ENCODE assay signal across 16 cellular contexts in genomic region chr3:98968347-98968746, GRCh38.
A peak's percentile ranks its signal among the peaks of the same experiment; 100 is the strongest.
DNase-seq lines count a peak whose midpoint lies in the region; ATAC-seq, FAIRE-seq and TF ChIP-seq lines count a peak whose summit lies in the region.
"Had no signal": no experiment of that assay in that cellular context is flagged by ENCODE, and none has a peak within 500 bp of the region (broad histone marks: within the 10 kb centered on the region; RNA-seq: fewer than 3 reads in every experiment).

No MANE protein-coding gene starts in this region.

- H3K9me3 Mint-ChIP-seq in astrocyte (ENCODE audit: unreplicated experiment): peaks cover 2% of the 10 kb centered on the region
- H3K9me3 Mint-ChIP-seq in HFFc6: 0 out of 2 replicates have a peak, but pooled peaks cover 4% of the 10 kb centered on the region

- H3K27me3 ChIP-seq in ACC112 (ENCODE audit: insufficient read depth, low read length): no peaks in the 10 kb centered on the region
- H3K27me3 ChIP-seq in PC-3 (ENCODE audit: low read length): no peaks in the 10 kb centered on the region
- no peaks in the 10 kb centered on the region for H3K27me3 ChIP-seq in astrocyte (ENCODE audit: insufficient read depth, low read length)
- no peaks in the 10 kb centered on the region for H3K27me3 ChIP-seq in kidney epithelial cell (ENCODE audit: control insufficient read depth, insufficient read depth, low read length)
- no peaks in the 10 kb centered on the region for H3K27me3 ChIP-seq in thyroid gland
- H3K27me3 ChIP-seq: BLaER1 had no signal

- H3K4me1 Mint-ChIP-seq in astrocyte (ENCODE audit: low read depth, unreplicated experiment): peaks cover 48% of the 10 kb centered on the region
- H3K4me1 Mint-ChIP-seq in HFFc6 (ENCODE audit: low read depth): peaks cover 68% of the 10 kb centered on the region
- H3K4me1 Mint-ChIP-seq: CD4-positive, CD25-positive, alpha-beta regulatory T cell had no signal

- H3K79me2 ChIP-seq in ACC112 (ENCODE audit: control insufficient read depth, insufficient read depth, low read length, unreplicated experiment) (peaks cover 33% of the 10 kb centered on the region), PC-3 (ENCODE audit: low read length) (peaks cover 80% of the 10 kb centered on the region), astrocyte (ENCODE audit: insufficient read depth, low read length) (peaks cover 53% of the 10 kb centered on the region)

- CTCF ChIA-PET in PC-3 (lab: Charles Lee): no interaction called here

- H3K4me3 ChIP-seq in ACC112 (ENCODE audit: low read depth, low read length) (peak overlapping the region; percentile 48), PC-3 (ENCODE audit: low read length) (no peak overlapping the region), astrocyte (ENCODE audit: insufficient read depth, low read depth, low read length) (no peak overlapping the region), kidney epithelial cell (ENCODE audit: low read depth, low read length) (peak overlapping the region; percentile 36), thyroid gland (replicated peaks in 1 of 3) (no peak overlapping the region)
- H3K4me3 ChIP-seq: BLaER1, GM12878, HAP-1 had no signal

- ATAC-seq in PC-3: no peak
- ATAC-seq: GM12878, HepG2 had no signal

- peak overlapping the region; percentile 73 for H3K27ac ChIP-seq in ACC112 (ENCODE audit: low read depth, low read length)
- H3K27ac ChIP-seq in PC-3 (ENCODE audit: low read length): peak overlapping the region; percentile 98
- peak overlapping the region; percentile 72 for H3K27ac ChIP-seq in astrocyte (ENCODE audit: low read depth, low read length)
- H3K27ac ChIP-seq in thyroid gland: no peak overlapping the region
- H3K27ac ChIP-seq: BLaER1 had no signal

- H4K20me1 ChIP-seq in PC-3 (ENCODE audit: low read length) (no peaks in the 10 kb centered on the region), astrocyte (ENCODE audit: insufficient read depth, low read length) (no peaks in the 10 kb centered on the region)
- H4K20me1 ChIP-seq: BLaER1 had no signal

- intact Hi-C loops in PC-3 (cut with micrococcal nuclease) (no loop called here), thyroid gland (cut with DNase I) (no loop called here)

- TF ChIP-seq CTCF in PC-3 (conservative IDR thresholded peaks at IDR 0.05; ENCODE audit: low read depth, low read length): no peak
- TF ChIP-seq CTCF in astrocyte (IDR thresholded peaks at IDR 0.05; ENCODE audit: insufficient read depth, low read depth, low read length): no peak
- TF ChIP-seq CTCF in kidney epithelial cell (IDR thresholded peaks at IDR 0.05; ENCODE audit: insufficient read depth, low read length, poor library complexity, severe bottlenecking): no peak
- no peak for TF ChIP-seq CTCF in HFFc6 (IDR thresholded peaks at IDR 0.05)
- TF ChIP-seq CTCF in thyroid gland (IDR thresholded peaks at IDR 0.05): no peak

- no peak for TF ChIP-seq POLR2A in thyroid gland (IDR thresholded peaks at IDR 0.05)

- H3F3A ChIP-seq in PC-3 (ENCODE audit: low read length, unreplicated experiment): peaks cover 9% of the 10 kb centered on the region

- H3K9me3 ChIP-seq in PC-3 (ENCODE audit: low read length): no peaks in the 10 kb centered on the region
- no peaks in the 10 kb centered on the region for H3K9me3 ChIP-seq in astrocyte (ENCODE audit: insufficient read depth, low read depth, low read length)
- no peaks in the 10 kb centered on the region for H3K9me3 ChIP-seq in thyroid gland
- H3K9me3 ChIP-seq: BLaER1, HAP-1 had no signal

- H3K36me3 ChIP-seq in ACC112 (ENCODE audit: insufficient read depth, low read length): no peaks in the 10 kb centered on the region
- 0 out of 2 replicates have a peak, but pooled peaks cover 3% of the 10 kb centered on the region for H3K36me3 ChIP-seq in PC-3 (ENCODE audit: low read depth, low read length)
- no peaks in the 10 kb centered on the region for H3K36me3 ChIP-seq in astrocyte (ENCODE audit: insufficient read depth, low read length)
- H3K36me3 ChIP-seq in kidney epithelial cell (ENCODE audit: control insufficient read depth, insufficient read depth, low read length): no peaks in the 10 kb centered on the region
- no peaks in the 10 kb centered on the region for H3K36me3 ChIP-seq in thyroid gland
- H3K36me3 ChIP-seq: BLaER1, HAP-1 had no signal

- H3K4me2 ChIP-seq in PC-3 (ENCODE audit: low read length) (peak overlapping the region; percentile 14), astrocyte (ENCODE audit: low read length) (no peak overlapping the region)
- H3K4me2 ChIP-seq: BLaER1 had no signal

- FAIRE-seq in astrocyte (lab: Jason Lieb, UNC): peak; percentile 23
- FAIRE-seq: GM12878, GM18507, H1, HepG2, HTR-8/SVneo had no signal

- H3K4me1 ChIP-seq in ACC112 (ENCODE audit: control insufficient read depth, insufficient read depth, low read length, unreplicated experiment) (peaks cover 78% of the 10 kb centered on the region), PC-3 (ENCODE audit: insufficient read depth, low read length) (peaks cover 81% of the 10 kb centered on the region), astrocyte (ENCODE audit: insufficient read depth, low read length) (peaks cover 58% of the 10 kb centered on the region), thyroid gland (no peaks in the 10 kb centered on the region)
- H3K4me1 ChIP-seq: BLaER1, HAP-1 had no signal

- BruUV-seq in PC-3 (replicated peaks; lab: Mats Ljungman, UMichigan): no TSS peak

- DNase-seq in PC-3: no peak
- no peak for DNase-seq in astrocyte (ENCODE audit: low read depth)
- no peak for DNase-seq in kidney epithelial cell (ENCODE audit: low read depth)
- no peak for DNase-seq in HFFc6
- DNase-seq in NCI-H1417 treated with DMSO at 0.1 percent for 48 hours (lab: John Stamatoyannopoulos, UW): no peak
- no peak for DNase-seq in CD1c-positive myeloid dendritic cell (ENCODE audit: extremely low spot score)
- no peak for DNase-seq in thyroid gland
- DNase-seq: CD4-positive, CD25-positive, alpha-beta regulatory T cell had no signal

- H3K9ac ChIP-seq in PC-3 (ENCODE audit: low read length): no peak overlapping the region
- H3K9ac ChIP-seq in astrocyte (ENCODE audit: low read length): no peak overlapping the region
- H3K9ac ChIP-seq: BLaER1 had no signal

- no peaks in the 10 kb centered on the region for H3K9me2 ChIP-seq in PC-3 (replicated peaks; ENCODE audit: low read length)

- no peaks in the 10 kb centered on the region for H3K27me3 Mint-ChIP-seq in astrocyte (ENCODE audit: low read depth, unreplicated experiment)
- peaks cover 4% of the 10 kb centered on the region for H3K27me3 Mint-ChIP-seq in HFFc6 (ENCODE audit: insufficient read depth)
- H3K27me3 Mint-ChIP-seq: CD4-positive, CD25-positive, alpha-beta regulatory T cell had no signal

- no peak overlapping the region for H3K27ac Mint-ChIP-seq in astrocyte (ENCODE audit: unreplicated experiment)
- no peak overlapping the region for H3K27ac Mint-ChIP-seq in HFFc6
- H3K27ac Mint-ChIP-seq: CD4-positive, CD25-positive, alpha-beta regulatory T cell had no signal

- no peak overlapping the region for H3K4me3 Mint-ChIP-seq in astrocyte (ENCODE audit: unreplicated experiment)
- no peak overlapping the region for H3K4me3 Mint-ChIP-seq in HFFc6
- H3K4me3 Mint-ChIP-seq: CD4-positive, CD25-positive, alpha-beta regulatory T cell had no signal

- H2AFZ ChIP-seq in ACC112 (ENCODE audit: low read length, unreplicated experiment) (peak overlapping the region; percentile 39), PC-3 (ENCODE audit: low read length) (no peak overlapping the region), astrocyte (ENCODE audit: low read depth, low read length) (no peak overlapping the region)

- H3K36me3 Mint-ChIP-seq in astrocyte (ENCODE audit: low read depth, unreplicated experiment) (no peaks in the 10 kb centered on the region), HFFc6 (ENCODE audit: low read depth) (peaks cover 24% of the 10 kb centered on the region)
- H3K36me3 Mint-ChIP-seq: CD4-positive, CD25-positive, alpha-beta regulatory T cell had no signal

- POLR2A ChIA-PET in PC-3 (lab: Charles Lee; ENCODE audit: unreplicated experiment): interaction anchor here (0.7 kb wide), 1 partner anchor 15 kb away, joined by 5 read pairs; no protein-coding TSS in a partner anchor

Comparison
In these comparisons a context has a peak if more than half of its experiments do, and no peak if none do; other contexts are left out.
1. H3K27ac ChIP-seq: peak in ACC112 (single experiment), PC-3 (single experiment) and astrocyte (single experiment); none in thyroid gland (0 of 3).
2. H3K4me3 ChIP-seq: peak in ACC112 (single experiment) and kidney epithelial cell (single experiment); none in PC-3 (single experiment), astrocyte (single experiment) and thyroid gland (0 of 3).